Comparison of ENCODE assay signal across 11 cellular contexts in the genomic region with DNA sequence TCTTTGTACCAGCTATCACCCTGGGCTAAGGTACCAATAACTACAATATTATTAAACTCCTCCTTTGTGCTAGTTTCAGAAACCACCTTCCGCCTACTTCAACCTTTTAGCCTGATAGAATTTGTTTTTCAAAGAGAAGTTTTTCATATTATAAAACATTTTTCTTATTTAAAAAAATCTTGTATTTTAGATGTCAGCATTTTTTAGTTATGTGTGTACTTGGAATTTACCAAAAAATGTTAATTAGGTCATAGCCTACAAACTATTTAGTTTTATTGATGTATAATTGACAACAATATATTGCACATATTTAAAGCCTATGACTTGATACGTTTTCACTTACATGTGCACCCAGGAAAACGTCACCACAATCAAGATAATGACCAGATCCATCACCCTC.
"Had no signal": no experiment of that assay in that cellular context is flagged by ENCODE, and none has a peak within 500 bp of the region (broad histone marks: within the 10 kb centered on the region; RNA-seq: fewer than 3 reads in every experiment).

No MANE protein-coding gene starts in this region.

- H2AFZ ChIP-seq: GM23248, GM23338 had no signal

- H3K4me3 ChIP-seq: GM23248, GM23338, HAP-1 had no signal

- H3K4me2 ChIP-seq: GM23338 had no signal

- ATAC-seq: GM23338, HCT116 had no signal

- H3K36me3 ChIP-seq: HAP-1 had no signal

- H3K9ac ChIP-seq: GM23248 had no signal

- H3K9me3 ChIP-seq: HAP-1 had no signal

- DNase-seq: GM23248, GOT3, H7, H9, HCEC 1CT, HFFc6 had no signal

- FAIRE-seq: H1, H54 had no signal

- H3K4me1 ChIP-seq: HAP-1 had no signal

- H3K27ac ChIP-seq: GM23248 had no signal
